ENCODE assay signal across 27 cellular contexts in the genomic region with DNA sequence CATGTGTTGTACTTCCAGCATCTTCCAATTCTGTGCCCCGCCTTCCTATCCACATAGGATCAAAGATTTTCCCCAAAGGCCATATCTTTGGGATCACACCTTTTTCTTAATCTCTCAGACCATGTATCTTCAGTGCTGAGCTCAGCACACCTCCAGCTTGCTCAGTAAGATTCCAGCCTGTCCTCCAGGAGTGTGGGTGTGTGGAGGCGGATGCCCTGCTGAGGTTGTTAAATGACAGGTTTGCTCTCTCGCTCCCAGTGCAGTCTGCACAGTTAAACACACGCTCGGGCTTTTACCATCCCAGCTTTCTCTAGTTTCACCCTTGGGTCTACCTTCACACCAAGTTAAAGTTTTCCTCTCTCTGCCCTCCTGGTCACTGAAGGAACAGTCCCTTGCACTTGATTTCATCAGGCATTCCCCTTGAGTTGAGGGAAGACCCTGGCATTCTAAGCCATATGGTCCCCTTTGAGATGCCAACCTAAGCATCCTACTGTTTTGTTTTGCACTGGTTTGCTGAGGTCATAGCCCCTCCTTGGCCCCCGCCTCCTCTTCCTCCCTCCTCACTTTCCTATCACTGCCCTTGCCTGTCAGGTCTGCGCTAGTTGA. TPM values are rescaled to one million over a fixed set of nuclear protein-coding genes. Genes with fewer than 3 reads are reported as not detected.
"Had no signal": no experiment of that assay in that cellular context is flagged by ENCODE, and none has a peak within 500 bp of the region (broad histone marks: within the 10 kb centered on the region; RNA-seq: fewer than 3 reads in every experiment).

No MANE protein-coding gene starts in this region.

- H3K27ac Mint-ChIP-seq: activated naive CD8-positive, alpha-beta T cell; dendritic cell treated with granulocyte-macrophage colony-stimulating factor and Interleukin-4, amounts not matched to agents 40 ng/mL and 50 ng/mL, for 4 days; nephron progenitor cell; stimulated activated effector memory CD8-positive, alpha-beta T cell treated with anti-CD3 and anti-CD28 coated beads, Interleukin-12 subunit alpha, Interleukin-12 subunit beta, amount 100 ng/mL, for 72 hours had no signal

- ATAC-seq: lower lobe of right lung; right cardiac atrium; stimulated activated effector memory CD8-positive, alpha-beta T cell treated with anti-CD3 and anti-CD28 coated beads, Interleukin-12 subunit alpha, Interleukin-12 subunit beta, amount 100 ng/mL, for 72 hours had no signal

- H3K4me1 ChIP-seq: prostate gland had no signal

- H3K4me3 Mint-ChIP-seq: activated naive CD8-positive, alpha-beta T cell; dendritic cell treated with granulocyte-macrophage colony-stimulating factor and Interleukin-4, amounts not matched to agents 40 ng/mL and 50 ng/mL, for 4 days; nephron progenitor cell; stimulated activated effector memory CD8-positive, alpha-beta T cell treated with anti-CD3 and anti-CD28 coated beads, Interleukin-12 subunit alpha, Interleukin-12 subunit beta, amount 100 ng/mL, for 72 hours had no signal

- H3K9me3 ChIP-seq: esophagus squamous epithelium, lower lobe of right lung, prostate gland, stomach, thoracic aorta, upper lobe of left lung had no signal

- H3K27ac ChIP-seq: cardiac muscle cell, esophagus squamous epithelium, lower lobe of right lung, prostate gland, skin epidermis, stomach, thoracic aorta, upper lobe of left lung, VCaP had no signal

- H3K4me3 ChIP-seq: cardiac muscle cell, esophagus squamous epithelium, lower lobe of right lung, prostate gland, skin epidermis, stomach, thoracic aorta, upper lobe of left lung had no signal

- H3K9me3 Mint-ChIP-seq: dendritic cell treated with granulocyte-macrophage colony-stimulating factor and Interleukin-4, amounts not matched to agents 40 ng/mL and 50 ng/mL, for 4 days; stimulated activated effector memory CD8-positive, alpha-beta T cell treated with anti-CD3 and anti-CD28 coated beads, Interleukin-12 subunit alpha, Interleukin-12 subunit beta, amount 100 ng/mL, for 72 hours had no signal

- H3K36me3 ChIP-seq: esophagus squamous epithelium, lower lobe of right lung, prostate gland, upper lobe of left lung had no signal

- DNase-seq: activated CD4-positive, alpha-beta T cell treated with anti-CD3 and anti-CD28 coated beads, Interleukin-2, amount 50 U/mL, for 1 hour; activated CD4-positive, CD25-positive, alpha-beta regulatory T cell treated with anti-CD3 and anti-CD28 coated beads, Interleukin-2, amount 50 U/mL, for 72 hours; activated CD8-positive, alpha-beta memory T cell treated with anti-CD3 and anti-CD28 coated beads for 24 hours; activated CD8-positive, alpha-beta memory T cell treated with anti-CD3 and anti-CD28 coated beads, Interleukin-2, amount 50 U/mL, for 48 hours; activated gamma-delta T cell; activated T-cell treated with anti-CD3 and anti-CD28 coated beads, Interleukin-2, amount 50 U/mL, for 48 hours; effector memory CD4-positive, alpha-beta T cell; esophagus squamous epithelium; hypothalamus; islet precursor cell; lower lobe of right lung; nephron progenitor cell; right cardiac atrium; stimulated activated CD4-positive, alpha-beta T cell treated with anti-CD3 and anti-CD28 coated beads, Interleukin-4, amount 100 ng/mL, for 1 hour; stomach; T-helper 2 cell; upper lobe of left lung had no signal

RNA-seq across cellular contexts. Expression of a gene that starts 13.7 kb away (rescaled TPM):
- total RNA-seq: chondrocyte, esophagus squamous epithelium, lower lobe of right lung, omental fat pad, right cardiac atrium, stomach, thoracic aorta, upper lobe of left lung had no signal
- polyA plus RNA-seq: cardiac muscle cell, right cardiac atrium, stomach had no signal

RNA-seq across cellular contexts. Expression of a gene that starts 55.4 kb away (rescaled TPM):
- total RNA-seq: thoracic aorta had no signal
